ENCODE assay signal across 9 cellular contexts in the genomic region with DNA sequence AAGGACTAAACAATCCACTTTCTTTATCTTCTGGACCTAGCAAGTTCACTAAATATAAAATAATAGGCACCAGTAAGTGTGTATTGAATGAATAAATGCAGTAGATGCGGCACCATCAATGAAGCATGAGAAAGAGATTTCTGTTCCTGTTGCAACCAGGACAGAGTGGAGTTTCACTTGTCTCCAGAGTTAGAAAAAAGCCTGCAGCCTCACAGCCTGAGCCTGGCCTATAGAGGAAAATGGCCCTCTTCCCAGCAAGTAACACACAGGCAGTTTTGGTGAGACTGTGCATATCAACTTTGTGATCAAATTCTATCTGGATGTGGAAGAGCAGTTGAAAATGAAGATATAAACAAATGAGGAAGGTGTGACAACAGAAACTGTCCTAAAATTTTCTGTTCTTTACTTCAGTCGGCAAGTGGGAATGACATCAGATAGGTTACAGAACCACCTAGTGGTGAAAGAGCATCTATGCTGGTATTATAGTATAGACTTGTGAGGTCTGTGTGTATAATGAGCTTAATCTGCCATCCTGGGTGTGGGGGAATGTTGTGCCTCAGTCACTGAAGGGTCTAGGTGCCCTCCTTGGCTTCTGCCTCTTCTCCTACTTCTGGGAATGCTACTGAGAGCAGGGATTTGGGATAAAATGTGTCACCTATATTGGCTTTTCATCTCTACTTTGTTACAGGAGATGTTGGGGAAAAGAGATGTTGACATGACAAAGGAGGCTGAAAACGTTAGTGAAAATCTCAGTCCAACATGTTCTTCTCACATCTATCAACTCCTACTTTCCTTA. TPM values are rescaled to one million over a fixed set of nuclear protein-coding genes. Genes with fewer than 3 reads are reported as not detected.
DNase-seq lines count a peak whose midpoint lies in the region; ATAC-seq, FAIRE-seq and TF ChIP-seq lines count a peak whose summit lies in the region.
"Had no signal": no experiment of that assay in that cellular context is flagged by ENCODE, and none has a peak within 500 bp of the region (broad histone marks: within the 10 kb centered on the region; RNA-seq: fewer than 3 reads in every experiment).

No MANE protein-coding gene starts in this region.

- no peaks in the 10 kb centered on the region for H3K27me3 ChIP-seq in GM06990 (replicated peaks; ENCODE audit: control insufficient read depth, insufficient read depth, low read length)
- H3K27me3 ChIP-seq in neural progenitor cell: no peaks in the 10 kb centered on the region

- TF ChIP-seq POLR2A in H54 (IDR thresholded peaks at IDR 0.05; ENCODE audit: low read depth, low read length): no peak

- no peak overlapping the region for H3K27ac Mint-ChIP-seq in neural progenitor cell

- H3K9me3 ChIP-seq in neural progenitor cell (ENCODE audit: low read depth): no peaks in the 10 kb centered on the region
- H3K9me3 ChIP-seq: HAP-1 had no signal

- H3K36me3 ChIP-seq in GM06990 (ENCODE audit: control insufficient read depth, insufficient read depth, low read length) (no peaks in the 10 kb centered on the region), neural progenitor cell (no peaks in the 10 kb centered on the region)
- H3K36me3 ChIP-seq: HAP-1 had no signal

- H3K79me2 ChIP-seq in neural progenitor cell (ENCODE audit: low read depth): no peaks in the 10 kb centered on the region

- H3K4me3 ChIP-seq in GM06990 (replicated peaks; ENCODE audit: low read depth, low read length) (no peak overlapping the region), neural progenitor cell (no peak overlapping the region)
- H3K4me3 ChIP-seq: HAP-1 had no signal

- H3K4me2 ChIP-seq in neural progenitor cell: no peak overlapping the region

- no peak overlapping the region for H3K27ac ChIP-seq in 22Rv1
- no peak overlapping the region for H3K27ac ChIP-seq in neural progenitor cell

- FAIRE-seq in H54 (lab: Jason Lieb, UNC): peak; percentile 93

- H3K9me3 Mint-ChIP-seq in neural progenitor cell: no peaks in the 10 kb centered on the region

- peak; percentile 77 for ATAC-seq in esophagus mucosa

- H3K27me3 Mint-ChIP-seq in neural progenitor cell (ENCODE audit: insufficient read depth, low read depth): peaks cover 2% of the 10 kb centered on the region

- in situ Hi-C loops in KBM-7 (cut with MboI; ENCODE audit: low pct_unique_long_range_greater_than_20kb, low sequenced_read_pairs): no loop called here

- H2AFZ ChIP-seq in neural progenitor cell (replicated peaks): peak overlapping the region; percentile 84

- H3K4me1 Mint-ChIP-seq in neural progenitor cell: peaks cover 18% of the 10 kb centered on the region

- peaks cover 26% of the 10 kb centered on the region for H3K4me1 ChIP-seq in neural progenitor cell

- no peaks in the 10 kb centered on the region for H4K20me1 ChIP-seq in neural progenitor cell (ENCODE audit: low read depth)

- H3F3A ChIP-seq in neural progenitor cell (ENCODE audit: low read depth): no peaks in the 10 kb centered on the region

- peak; percentile 5 for DNase-seq in GM06990 (ENCODE audit: extremely low read depth, insufficient read length)
- peak; percentile 6 for DNase-seq in H54 (ENCODE audit: insufficient read length, low spot score)
- peak; percentile 46 for DNase-seq in KBM-7
- peak; percentile 63 for DNase-seq in SHP77 treated with DMSO at 0.1 percent for 48 hours (lab: John Stamatoyannopoulos, UW)
- DNase-seq in neural progenitor cell (ENCODE audit: low spot score): peak; percentile 65
- DNase-seq in activated naive CD4-positive, alpha-beta T cell treated with anti-CD3 and anti-CD28 coated beads, Interleukin-2, amount 50 U/mL, for 16 hours: no peak

- TF ChIP-seq CTCF in 22Rv1 (IDR thresholded peaks at IDR 0.05) (peak; percentile 71), GM06990 (IDR thresholded peaks at IDR 0.05; ENCODE audit: insufficient read depth, low read length, poor library complexity, severe bottlenecking) (peak; percentile 77), neural progenitor cell (IDR thresholded peaks at IDR 0.05) (peak; percentile 74)

- no peaks in the 10 kb centered on the region for H3K36me3 Mint-ChIP-seq in neural progenitor cell

- no peak overlapping the region for H3K4me3 Mint-ChIP-seq in neural progenitor cell

- H3K9ac ChIP-seq in neural progenitor cell: no peak overlapping the region

RNA-seq across cellular contexts. Expression of a gene that starts 28.2 kb away (rescaled TPM):
- total RNA-seq in esophagus mucosa (28.8 TPM), neural progenitor cell (ENCODE audit: low replicate concordance) (48.3 and 65.6 TPM in 2 replicates)

RNA-seq across cellular contexts. Expression of a gene that starts 28.4 kb away (rescaled TPM):
- not detected for total RNA-seq in esophagus mucosa
- 1.1 and 1.6 TPM in 2 replicates for total RNA-seq in neural progenitor cell (ENCODE audit: low replicate concordance)
